ENCODE assay signal across 5 cellular contexts in genomic region chr12:9424341-9424740, GRCh38.
A peak's percentile ranks its signal among the peaks of the same experiment; 100 is the strongest.
DNase-seq lines count a peak whose midpoint lies in the region; ATAC-seq, FAIRE-seq and TF ChIP-seq lines count a peak whose summit lies in the region.
"Not testable (repeated sequence)": the region's sequence is repeated elsewhere in the genome, so short reads cannot be mapped to it uniquely, and the experiment has no call there.

No MANE protein-coding gene starts in this region.

- not testable (repeated sequence) for H3K9ac ChIP-seq in K562 (ENCODE audit: insufficient read depth in 1 of 2, low read depth in 2 of 2, low read length in 2 of 2); endodermal cell (ENCODE audit: extremely low read depth, low read length, poor library complexity, severe bottlenecking)

- H3K36me3 ChIP-seq in K562 (ENCODE audit: control insufficient read depth, insufficient read depth, low read length); endodermal cell (ENCODE audit: control insufficient read depth, insufficient read depth, low read length): not testable (repeated sequence)

- not testable (repeated sequence) for H4K20me1 ChIP-seq in K562 (replicated peaks; ENCODE audit: control insufficient read depth, insufficient read depth, low read length)

- not testable (repeated sequence) for TF ChIP-seq POLR2A in K562 (conservative IDR thresholded peaks at IDR 0.05)

- in situ Hi-C loops in K562 (cut with MboI) = not testable (repeated sequence)

- CTCF ChIA-PET in K562 (lab: Yijun Ruan, JAX; ENCODE audit: low intra/inter-chr PET ratio) = not testable (repeated sequence)

- peaks cover 13% of the 10 kb centered on the region for H3K36me3 Mint-ChIP-seq in activated CD4-positive, alpha-beta T cell treated with anti-CD3 and anti-CD28 coated beads, Interleukin-2, amount 10 ng/mL, durations not matched to agents 24 days and 14 days (ENCODE audit: low read depth)
- peaks cover 28% of the 10 kb centered on the region for H3K36me3 Mint-ChIP-seq in endodermal cell (ENCODE audit: low read depth)

- not testable (repeated sequence) for TF ChIP-seq CTCF in K562 (IDR thresholded peaks at IDR 0.05 in 2 of 3, conservative IDR thresholded peaks at IDR 0.05 in 1 of 3; ENCODE audit: insufficient read depth in 2 of 3, low read depth in 1 of 3, low read length in 3 of 3)
- TF ChIP-seq CTCF in endodermal cell (conservative IDR thresholded peaks at IDR 0.05) = peak; percentile 13

- H3K9me3 ChIP-seq in K562 (replicated peaks; ENCODE audit: control insufficient read depth, insufficient read depth, low read depth, low read length); endodermal cell (ENCODE audit: control insufficient read depth, low read length): not testable (repeated sequence)

- not testable (repeated sequence) for H3K27ac ChIP-seq in K562 (ENCODE audit: extremely low read depth, low read depth, low read length); endodermal cell (ENCODE audit: low read depth, low read length)

- FAIRE-seq in K562 (lab: Jason Lieb, UNC) = not testable (repeated sequence)

- peak; percentile 43; the same call in 1 of the 3 replicates for ATAC-seq in K562

- not testable (repeated sequence) for H3K27me3 Mint-ChIP-seq in activated CD4-positive, alpha-beta T cell treated with anti-CD3 and anti-CD28 coated beads, Interleukin-2, amount 10 ng/mL, durations not matched to agents 24 days and 14 days; endodermal cell (ENCODE audit: insufficient read depth)

- peak in 1 of 2 experiments; percentile 15; a peak in 1 of 4 replicates for TF ChIP-seq RAD21 in K562 (CRISPR knock-in tag; conservative IDR thresholded peaks at IDR 0.05 in 1 of 2, IDR thresholded peaks at IDR 0.05 in 1 of 2)

- BruUV-seq in K562 (replicated peaks; lab: Mats Ljungman, UMichigan) = not testable (repeated sequence)

- not testable (repeated sequence) for H3K4me1 ChIP-seq in K562 (replicated peaks in 1 of 2; ENCODE audit: control insufficient read depth in 2 of 2, insufficient read depth in 2 of 2, low read length in 2 of 2); endodermal cell (ENCODE audit: control insufficient read depth, insufficient read depth, low read length)

- not testable (repeated sequence) for H3K4me3 ChIP-seq in K562; endodermal cell (ENCODE audit: low read length)

- H3K4me1 Mint-ChIP-seq in activated CD4-positive, alpha-beta T cell treated with anti-CD3 and anti-CD28 coated beads, Interleukin-2, amount 10 ng/mL, durations not matched to agents 24 days and 14 days; endodermal cell: not testable (repeated sequence)

- not testable (repeated sequence) for H3K4me2 ChIP-seq in K562 (ENCODE audit: insufficient read depth, low read length)

- not testable (repeated sequence) for TF ChIP-seq EP300 in K562 (IDR thresholded peaks at IDR 0.05; ENCODE audit: low read length)

- not testable (repeated sequence) for H3K79me2 ChIP-seq in K562 (ENCODE audit: control insufficient read depth, insufficient read depth, low read length)

- intact Hi-C loops in activated CD4-positive, alpha-beta T cell treated with anti-CD3 and anti-CD28 coated beads, Interleukin-2, amount 10 ng/mL, durations not matched to agents 24 days and 14 days (cut with micrococcal nuclease); K562 (cut with micrococcal nuclease): not testable (repeated sequence)

- H3K4me3 Mint-ChIP-seq in activated CD4-positive, alpha-beta T cell treated with anti-CD3 and anti-CD28 coated beads, Interleukin-2, amount 10 ng/mL, durations not matched to agents 24 days and 14 days; endodermal cell: not testable (repeated sequence)

- POLR2A ChIA-PET in K562 (lab: Yijun Ruan, JAX) = not testable (repeated sequence)

- H3K9me1 ChIP-seq in K562 (ENCODE audit: control insufficient read depth, insufficient read depth, low read length) = not testable (repeated sequence)

- not testable (repeated sequence) for H3K9me3 Mint-ChIP-seq in activated CD4-positive, alpha-beta T cell treated with anti-CD3 and anti-CD28 coated beads, Interleukin-2, amount 10 ng/mL, durations not matched to agents 24 days and 14 days; endodermal cell

- H3K27ac Mint-ChIP-seq in activated CD4-positive, alpha-beta T cell treated with anti-CD3 and anti-CD28 coated beads, Interleukin-2, amount 10 ng/mL, durations not matched to agents 24 days and 14 days; endodermal cell: not testable (repeated sequence)

- not testable (repeated sequence) for H2AFZ ChIP-seq in K562 (ENCODE audit: low read depth, low read length)

- DNase-seq in activated CD4-positive, alpha-beta T cell treated with anti-CD3 and anti-CD28 coated beads, Interleukin-2, amount 10 ng/mL, durations not matched to agents 24 days and 14 days = peak; percentile 45
- DNase-seq in K562 (ENCODE audit: extremely low read depth in 1 of 4, low spot score in 3 of 4) = not testable (repeated sequence)
- peak; percentile 20 for DNase-seq in endodermal cell
- DNase-seq in islet precursor cell = peak; percentile 44
- DNase-seq in mesenteric fat pad (ENCODE audit: low spot score) = peak; percentile 53

- not testable (repeated sequence) for H3K27me3 ChIP-seq in K562 (ENCODE audit: control insufficient read depth in 2 of 2, insufficient read depth in 2 of 2, low read length in 2 of 2); endodermal cell (ENCODE audit: control insufficient read depth, insufficient read depth, low read length, poor library complexity, severe bottlenecking)

- whole genome bisulfite sequencing in K562 (ENCODE audit: insufficient coverage, low coverage, missing lambda C conversion rate) = 53% methylated on average over 4 of the region's 8 CpGs
- WGBS in endodermal cell (ENCODE audit: insufficient coverage in 1 of 2, insufficient read length in 1 of 2), 2 experiments = 80 to 100% methylated on average over 3 to 8 of the region's 8 CpGs
